15 cellular contexts compared by ENCODE assay signal in the genomic region with DNA sequence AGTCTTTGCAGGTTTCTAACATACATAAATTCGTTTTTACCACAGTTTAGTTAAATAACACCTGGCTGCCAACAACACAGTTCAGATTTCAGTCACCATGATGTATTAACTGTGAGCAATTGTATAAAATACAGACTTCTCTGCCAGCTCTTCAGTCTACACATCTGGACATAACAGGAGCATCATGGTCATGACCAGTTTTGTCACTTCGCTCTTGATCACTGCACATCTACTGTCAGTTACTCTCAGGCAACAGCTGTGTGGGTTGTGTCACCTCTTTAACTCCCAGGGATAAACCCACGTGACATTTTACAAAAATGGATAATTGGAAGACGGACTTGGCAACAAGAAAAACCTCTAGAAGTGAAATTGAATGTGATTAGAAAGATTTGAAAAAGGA. TPM values are rescaled to one million over a fixed set of nuclear protein-coding genes. Genes with fewer than 3 reads are reported as not detected.
"Had no signal": no experiment of that assay in that cellular context is flagged by ENCODE, and none has a peak within 500 bp of the region (broad histone marks: within the 10 kb centered on the region; RNA-seq: fewer than 3 reads in every experiment).

No MANE protein-coding gene starts in this region.

- H3K4me3 Mint-ChIP-seq: effector memory CD8-positive, alpha-beta T cell; stimulated activated naive B cell treated with anti-CD40 and anti-IgM and Interleukin-4, amounts not matched to agents 10 μg/mL and 1 μg/mL and 100 μg/mL, for 72 hours; T-cell had no signal

- H3K27me3 Mint-ChIP-seq: effector memory CD8-positive, alpha-beta T cell; stimulated activated naive B cell treated with anti-CD40 and anti-IgM and Interleukin-4, amounts not matched to agents 10 μg/mL and 1 μg/mL and 100 μg/mL, for 72 hours; T-cell had no signal

- H3K9me3 Mint-ChIP-seq: effector memory CD8-positive, alpha-beta T cell; stimulated activated naive B cell treated with anti-CD40 and anti-IgM and Interleukin-4, amounts not matched to agents 10 μg/mL and 1 μg/mL and 100 μg/mL, for 72 hours; T-cell had no signal

- H3K27ac Mint-ChIP-seq: stimulated activated naive B cell treated with anti-CD40 and anti-IgM and Interleukin-4, amounts not matched to agents 10 μg/mL and 1 μg/mL and 100 μg/mL, for 72 hours had no signal

- ATAC-seq: activated CD4-positive, CD25-positive, alpha-beta regulatory T cell treated with anti-CD3 and anti-CD28 coated beads, Interleukin-2, amount 50 U/mL, for 24 hours; effector memory CD8-positive, alpha-beta T cell; stimulated activated naive B cell treated with anti-CD40 and anti-IgM and Interleukin-4, amounts not matched to agents 10 μg/mL and 1 μg/mL and 100 μg/mL, for 72 hours; T-cell had no signal

- DNase-seq: activated gamma-delta T cell; dermis blood vessel endothelial cell; effector memory CD8-positive, alpha-beta T cell; midbrain; retina; SK-N-SH; stimulated activated naive B cell treated with anti-CD40 and anti-IgM and Interleukin-4, amounts not matched to agents 10 μg/mL and 1 μg/mL and 100 μg/mL, for 72 hours; T-cell; T1000; transverse colon had no signal

- FAIRE-seq: astrocyte, bronchial epithelial cell had no signal

RNA-seq across cellular contexts. Expression of gene CD8A, which starts 30.3 kb away (rescaled TPM):
- total RNA-seq: chondrocyte, dermis blood vessel endothelial cell, fibroblast of lung had no signal
